18 cellular contexts compared by ENCODE assay signal in genomic region chr11:78179459-78180071, GRCh38. TPM values are rescaled to one million over a fixed set of nuclear protein-coding genes. Genes with fewer than 3 reads are reported as not detected.
DNase-seq lines count a peak whose midpoint lies in the region; ATAC-seq and TF ChIP-seq lines count a peak whose summit lies in the region.
"Had no signal": no experiment of that assay in that cellular context is flagged by ENCODE, and none has a peak within 500 bp of the region (broad histone marks: within the 10 kb centered on the region; RNA-seq: fewer than 3 reads in every experiment).

No MANE protein-coding gene starts in this region.

- no peaks in the 10 kb centered on the region for H3K27me3 Mint-ChIP-seq in activated naive CD4-positive, alpha-beta T cell treated with anti-CD3 and anti-CD28 coated beads for 36 hours (ENCODE audit: low read depth)
- H3K27me3 Mint-ChIP-seq in WTC11 (ENCODE audit: low read depth): no peaks in the 10 kb centered on the region
- H3K27me3 Mint-ChIP-seq in activated CD8-positive, alpha-beta T cell treated with anti-CD3 and anti-CD28 coated beads, Interleukin-2, amount 10 ng/mL, durations not matched to agents 7 days and 5 days (ENCODE audit: low read depth): no peaks in the 10 kb centered on the region
- H3K27me3 Mint-ChIP-seq: activated naive CD4-positive, alpha-beta T cell treated with anti-CD3 and anti-CD28 coated beads, Interleukin-2, amount 50 U/mL, for 24 hours; stimulated activated naive CD8-positive, alpha-beta T cell treated with anti-CD3 and anti-CD28 coated beads, Interleukin-15, amount 100 ng/mL, for 72 hours had no signal

- peak overlapping the region; percentile 41 to 62 for H3K27ac Mint-ChIP-seq in activated naive CD4-positive, alpha-beta T cell treated with anti-CD3 and anti-CD28 coated beads, Interleukin-2, amount 50 U/mL, for 72 hours
- no peak overlapping the region for H3K27ac Mint-ChIP-seq in activated naive CD4-positive, alpha-beta T cell treated with anti-CD3 and anti-CD28 coated beads for 36 hours
- H3K27ac Mint-ChIP-seq in WTC11: no peak overlapping the region
- no peak overlapping the region for H3K27ac Mint-ChIP-seq in activated CD8-positive, alpha-beta T cell treated with anti-CD3 and anti-CD28 coated beads, Interleukin-2, amount 10 ng/mL, durations not matched to agents 7 days and 5 days
- H3K27ac Mint-ChIP-seq: natural killer cell had no signal

- intact Hi-C loops in activated naive CD4-positive, alpha-beta T cell treated with anti-CD3 and anti-CD28 coated beads for 36 hours (cut with micrococcal nuclease): no loop called here
- intact Hi-C loops in left colon (cut with DNase I, micrococcal nuclease) (no loop called here), sciatic nerve (cut with DNase I) (no loop called here)

- TF ChIP-seq CTCF in WTC11 (IDR thresholded peaks at IDR 0.05): no peak

- peaks cover 0 to 13% of the 10 kb centered on the region in 2 donors for H3K9me3 Mint-ChIP-seq in activated naive CD4-positive, alpha-beta T cell treated with anti-CD3 and anti-CD28 coated beads, Interleukin-2, amount 50 U/mL, for 72 hours
- H3K9me3 Mint-ChIP-seq in activated naive CD4-positive, alpha-beta T cell treated with anti-CD3 and anti-CD28 coated beads for 36 hours: peaks cover 15% of the 10 kb centered on the region
- peaks cover 5% of the 10 kb centered on the region for H3K9me3 Mint-ChIP-seq in WTC11
- H3K9me3 Mint-ChIP-seq in activated CD8-positive, alpha-beta T cell treated with anti-CD3 and anti-CD28 coated beads, Interleukin-2, amount 10 ng/mL, durations not matched to agents 7 days and 5 days (ENCODE audit: insufficient read depth): peaks cover 3% of the 10 kb centered on the region
- H3K9me3 Mint-ChIP-seq: activated naive CD4-positive, alpha-beta T cell treated with anti-CD3 and anti-CD28 coated beads, Interleukin-2, amount 50 U/mL, for 24 hours; natural killer cell had no signal

- no peak overlapping the region for H3K4me3 Mint-ChIP-seq in activated naive CD4-positive, alpha-beta T cell treated with anti-CD3 and anti-CD28 coated beads for 36 hours
- no peak overlapping the region for H3K4me3 Mint-ChIP-seq in WTC11
- no peak overlapping the region for H3K4me3 Mint-ChIP-seq in activated CD8-positive, alpha-beta T cell treated with anti-CD3 and anti-CD28 coated beads, Interleukin-2, amount 10 ng/mL, durations not matched to agents 7 days and 5 days
- H3K4me3 Mint-ChIP-seq: activated naive CD4-positive, alpha-beta T cell treated with anti-CD3 and anti-CD28 coated beads, Interleukin-2, amount 50 U/mL, for 24 hours; CD8-positive, alpha-beta T cell; natural killer cell; stimulated activated naive CD8-positive, alpha-beta T cell treated with anti-CD3 and anti-CD28 coated beads, Interleukin-15, amount 100 ng/mL, for 72 hours had no signal

- POLR2A ChIA-PET in WTC11 (lab: Charles Lee): interaction anchor here (0.7 kb wide), 1 partner anchor 9 kb away, joined by 3 read pairs; the partner anchor contains the start of genes KCTD21 and USP35
- POLR2A ChIA-PET in activated CD8-positive, alpha-beta T cell treated with anti-CD3 and anti-CD28 coated beads, Interleukin-2, amount 10 ng/mL, durations not matched to agents 7 days and 5 days (lab: Charles Lee): no interaction called here

- peaks cover 6 to 40% of the 10 kb centered on the region in 2 donors for H3K36me3 Mint-ChIP-seq in activated naive CD4-positive, alpha-beta T cell treated with anti-CD3 and anti-CD28 coated beads, Interleukin-2, amount 50 U/mL, for 72 hours
- H3K36me3 Mint-ChIP-seq in activated naive CD4-positive, alpha-beta T cell treated with anti-CD3 and anti-CD28 coated beads for 36 hours (ENCODE audit: low read depth): peaks cover 24% of the 10 kb centered on the region
- H3K36me3 Mint-ChIP-seq in WTC11: no peaks in the 10 kb centered on the region; the same call in 1 of the 2 replicates
- peaks cover 27% of the 10 kb centered on the region for H3K36me3 Mint-ChIP-seq in activated CD8-positive, alpha-beta T cell treated with anti-CD3 and anti-CD28 coated beads, Interleukin-2, amount 10 ng/mL, durations not matched to agents 7 days and 5 days (ENCODE audit: low read depth)
- H3K36me3 Mint-ChIP-seq: natural killer cell had no signal

- CTCF ChIA-PET in activated naive CD4-positive, alpha-beta T cell treated with anti-CD3 and anti-CD28 coated beads for 36 hours (lab: Charles Lee): no interaction called here
- CTCF ChIA-PET in WTC11 (lab: Charles Lee): interaction anchor here (0.5 to 1.0 kb wide), 2 partner anchors 15 to 253 kb away, joined by 3 read pairs; no protein-coding TSS in a partner anchor
- CTCF ChIA-PET in activated CD8-positive, alpha-beta T cell treated with anti-CD3 and anti-CD28 coated beads, Interleukin-2, amount 10 ng/mL, durations not matched to agents 7 days and 5 days (lab: Charles Lee): no interaction called here

- ATAC-seq in activated naive CD4-positive, alpha-beta T cell treated with anti-CD3 and anti-CD28 coated beads, Interleukin-2, amount 50 U/mL, for 72 hours: peak in 1 of 2 donors; percentile 34
- peak; percentile 71 for ATAC-seq in WTC11
- ATAC-seq in left colon: peak; percentile 26
- ATAC-seq in sciatic nerve: peak; percentile 13
- ATAC-seq in activated CD8-positive, alpha-beta T cell treated with anti-CD3 and anti-CD28 coated beads, Interleukin-2, amount 10 ng/mL, durations not matched to agents 7 days and 5 days: no peak
- ATAC-seq: CD8-positive, alpha-beta T cell; natural killer cell; stimulated activated naive CD8-positive, alpha-beta T cell treated with anti-CD3 and anti-CD28 coated beads, Interleukin-15, amount 100 ng/mL, for 72 hours had no signal

- H3K4me1 Mint-ChIP-seq in activated naive CD4-positive, alpha-beta T cell treated with anti-CD3 and anti-CD28 coated beads for 36 hours (ENCODE audit: low read depth): peaks cover 7% of the 10 kb centered on the region
- 0 out of 2 replicates have a peak, but pooled peaks cover 3% of the 10 kb centered on the region for H3K4me1 Mint-ChIP-seq in WTC11
- H3K4me1 Mint-ChIP-seq in activated CD8-positive, alpha-beta T cell treated with anti-CD3 and anti-CD28 coated beads, Interleukin-2, amount 10 ng/mL, durations not matched to agents 7 days and 5 days (ENCODE audit: low read depth): no peaks in the 10 kb centered on the region

- DNase-seq in activated naive CD4-positive, alpha-beta T cell treated with anti-CD3 and anti-CD28 coated beads, Interleukin-2, amount 50 U/mL, for 72 hours (ENCODE audit: low spot score in 2 of 2): no peak
- DNase-seq in activated naive CD4-positive, alpha-beta T cell treated with anti-CD3 and anti-CD28 coated beads for 36 hours: no peak
- DNase-seq in WTC11 (ENCODE audit: low spot score): no peak
- no peak for DNase-seq in left colon
- DNase-seq in sciatic nerve (ENCODE audit: low spot score): no peak
- DNase-seq in activated CD8-positive, alpha-beta T cell treated with anti-CD3 and anti-CD28 coated beads, Interleukin-2, amount 10 ng/mL, durations not matched to agents 7 days and 5 days: no peak
- no peak for DNase-seq in NCI-H1436 (lab: John Stamatoyannopoulos, UW)
- no peak for DNase-seq in NCI-H524 treated with DMSO at 0.1 percent for 48 hours (lab: John Stamatoyannopoulos, UW)
- DNase-seq: brain microvascular endothelial cell; CD8-positive, alpha-beta T cell; EL; hypothalamus; natural killer cell; NCI-H1417 treated with DMSO at 0.1 percent for 48 hours; stimulated activated CD4-positive, alpha-beta T cell treated with anti-CD3 and anti-CD28 coated beads, Interleukin-15, amount 100 ng/mL, for 24 hours; stimulated activated naive CD8-positive, alpha-beta T cell treated with anti-CD3 and anti-CD28 coated beads, Interleukin-15, amount 100 ng/mL, for 72 hours; T-helper 9 cell had no signal

TF ChIP-seq in WTC11, 78 proteins besides CTCF, POLR2A, EP300 and RAD21 (continues in another document):
- TF ChIP-seq, protein P1, sequence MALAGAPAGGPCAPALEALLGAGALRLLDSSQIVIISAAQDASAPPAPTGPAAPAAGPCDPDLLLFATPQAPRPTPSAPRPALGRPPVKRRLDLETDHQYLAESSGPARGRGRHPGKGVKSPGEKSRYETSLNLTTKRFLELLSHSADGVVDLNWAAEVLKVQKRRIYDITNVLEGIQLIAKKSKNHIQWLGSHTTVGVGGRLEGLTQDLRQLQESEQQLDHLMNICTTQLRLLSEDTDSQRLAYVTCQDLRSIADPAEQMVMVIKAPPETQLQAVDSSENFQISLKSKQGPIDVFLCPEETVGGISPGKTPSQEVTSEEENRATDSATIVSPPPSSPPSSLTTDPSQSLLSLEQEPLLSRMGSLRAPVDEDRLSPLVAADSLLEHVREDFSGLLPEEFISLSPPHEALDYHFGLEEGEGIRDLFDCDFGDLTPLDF (CRISPR knock-in tag; IDR thresholded peaks at IDR 0.05): no peak

RNA-seq across cellular contexts. Expression of gene KCTD21, which starts 8.9 kb away (rescaled TPM):
- total RNA-seq in activated naive CD4-positive, alpha-beta T cell treated with anti-CD3 and anti-CD28 coated beads, Interleukin-2, amount 50 U/mL, for 72 hours: 10 to 100 TPM in 1 of 2 donors, 1 to 10 TPM in 1; 6.6 to 12.2 TPM
- total RNA-seq in activated naive CD4-positive, alpha-beta T cell treated with anti-CD3 and anti-CD28 coated beads for 36 hours: 10 to 100 TPM in 1 of 2 experiments, 1 to 10 TPM in 1; 8.6 to 10.1 TPM
- total RNA-seq in WTC11 (2021) (2.8 to 4.0 TPM (median 3.1 TPM) in 3 replicates), left colon (10 to 100 TPM in 1 of 2 donors, 1 to 10 TPM in 1; 7.7 to 10.1 TPM), sciatic nerve (13.7 TPM)
- 1 to 10 TPM; 7.1 to 7.8 TPM for total RNA-seq in activated CD8-positive, alpha-beta T cell treated with anti-CD3 and anti-CD28 coated beads, Interleukin-2, amount 10 ng/mL, durations not matched to agents 7 days and 5 days

RNA-seq across cellular contexts. Expression of gene USP35, which starts 9.2 kb away (rescaled TPM):
- total RNA-seq in activated naive CD4-positive, alpha-beta T cell treated with anti-CD3 and anti-CD28 coated beads, Interleukin-2, amount 50 U/mL, for 72 hours: 10 to 100 TPM; 16.3 to 21.8 TPM
- 10 to 100 TPM; 13.4 to 14.2 TPM for total RNA-seq in activated naive CD4-positive, alpha-beta T cell treated with anti-CD3 and anti-CD28 coated beads for 36 hours
- 9.1 to 10.6 TPM (median 9.6 TPM) in 3 replicates for total RNA-seq in WTC11 (2021)
- 1 to 10 TPM; 5.4 to 7.4 TPM for total RNA-seq in left colon
- total RNA-seq in sciatic nerve: 11.5 TPM
- 10 to 100 TPM; 11.9 to 12.8 TPM for total RNA-seq in activated CD8-positive, alpha-beta T cell treated with anti-CD3 and anti-CD28 coated beads, Interleukin-2, amount 10 ng/mL, durations not matched to agents 7 days and 5 days

RNA-seq across cellular contexts. Expression of gene ALG8, which starts 40.1 kb away (rescaled TPM):
- 10 to 100 TPM; 42.9 to 72.1 TPM for total RNA-seq in activated naive CD4-positive, alpha-beta T cell treated with anti-CD3 and anti-CD28 coated beads, Interleukin-2, amount 50 U/mL, for 72 hours
- total RNA-seq in activated naive CD4-positive, alpha-beta T cell treated with anti-CD3 and anti-CD28 coated beads for 36 hours: 10 to 100 TPM; 35.1 to 35.9 TPM
- total RNA-seq in WTC11 (2021): 63.8 to 72.2 TPM (median 67.2 TPM) in 3 replicates
- total RNA-seq in left colon: 10 to 100 TPM; 22.1 to 29.0 TPM
- 30.9 TPM for total RNA-seq in sciatic nerve
- total RNA-seq in activated CD8-positive, alpha-beta T cell treated with anti-CD3 and anti-CD28 coated beads, Interleukin-2, amount 10 ng/mL, durations not matched to agents 7 days and 5 days: 10 to 100 TPM; 49.9 to 51.7 TPM

Comparison
In these comparisons a context has a peak if more than half of its experiments do, and no peak if none do; other contexts are left out.
1. H3K27ac Mint-ChIP-seq: peak in activated naive CD4-positive, alpha-beta T cell treated with anti-CD3 and anti-CD28 coated beads, Interleukin-2, amount 50 U/mL, for 72 hours (2 of 2); none in activated naive CD4-positive, alpha-beta T cell treated with anti-CD3 and anti-CD28 coated beads for 36 hours (single experiment), WTC11 (single experiment) and activated CD8-positive, alpha-beta T cell treated with anti-CD3 and anti-CD28 coated beads, Interleukin-2, amount 10 ng/mL, durations not matched to agents 7 days and 5 days (single experiment).